21 cellular contexts compared by ENCODE assay signal in genomic region chr1:8256321-8256720, GRCh38.
"Had no signal": no experiment of that assay in that cellular context is flagged by ENCODE, and none has a peak within 500 bp of the region (broad histone marks: within the 10 kb centered on the region; RNA-seq: fewer than 3 reads in every experiment).

No MANE protein-coding gene starts in this region.

- H3K79me2 ChIP-seq: parathyroid adenoma had no signal

- H3K4me3 ChIP-seq: colonic mucosa, left lung, lower lobe of right lung, psoas muscle had no signal

- H3K27ac Mint-ChIP-seq: endodermal cell, immature natural killer cell, naive B cell had no signal

- H3K9me3 ChIP-seq: colonic mucosa, left lung, lower lobe of right lung, psoas muscle had no signal

- H3K4me3 Mint-ChIP-seq: endodermal cell, immature natural killer cell, naive B cell, nephron, type B pancreatic cell had no signal

- H3K4me1 Mint-ChIP-seq: immature natural killer cell, naive B cell had no signal

- H3K27me3 ChIP-seq: colonic mucosa, foreskin keratinocyte, left lung had no signal

- H3K9me3 Mint-ChIP-seq: endodermal cell, immature natural killer cell, nephron had no signal

- H3K27ac ChIP-seq: colonic mucosa, foreskin keratinocyte, left lung, lower lobe of right lung, parathyroid adenoma, psoas muscle had no signal

- H3K36me3 Mint-ChIP-seq: type B pancreatic cell had no signal

- H3K9ac ChIP-seq: parathyroid adenoma had no signal

- H2AFZ ChIP-seq: parathyroid adenoma had no signal

- H3K36me3 ChIP-seq: colonic mucosa, left lung, lower lobe of right lung had no signal

- DNase-seq: colonic mucosa; effector CD4-positive, alpha-beta T cell; endodermal cell; erythroblast; foreskin keratinocyte; immature natural killer cell; left lung; mesendoderm; naive B cell; psoas muscle; retina; stimulated activated CD4-positive, alpha-beta T cell treated with anti-CD3 and anti-CD28 coated beads, Interleukin-2, amount 100 ng/mL, for 24 hours; stimulated activated naive CD4-positive, alpha-beta T cell treated with Interleukin-2 at 50 U/mL for 16 hours had no signal

- ATAC-seq: foreskin keratinocyte, left lung, lower lobe of right lung, psoas muscle, sciatic nerve had no signal

- FAIRE-seq: endothelial cell of umbilical vein, keratinocyte, urothelium cell line had no signal

- H3K27me3 Mint-ChIP-seq: type B pancreatic cell had no signal
